In the genomic region with DNA sequence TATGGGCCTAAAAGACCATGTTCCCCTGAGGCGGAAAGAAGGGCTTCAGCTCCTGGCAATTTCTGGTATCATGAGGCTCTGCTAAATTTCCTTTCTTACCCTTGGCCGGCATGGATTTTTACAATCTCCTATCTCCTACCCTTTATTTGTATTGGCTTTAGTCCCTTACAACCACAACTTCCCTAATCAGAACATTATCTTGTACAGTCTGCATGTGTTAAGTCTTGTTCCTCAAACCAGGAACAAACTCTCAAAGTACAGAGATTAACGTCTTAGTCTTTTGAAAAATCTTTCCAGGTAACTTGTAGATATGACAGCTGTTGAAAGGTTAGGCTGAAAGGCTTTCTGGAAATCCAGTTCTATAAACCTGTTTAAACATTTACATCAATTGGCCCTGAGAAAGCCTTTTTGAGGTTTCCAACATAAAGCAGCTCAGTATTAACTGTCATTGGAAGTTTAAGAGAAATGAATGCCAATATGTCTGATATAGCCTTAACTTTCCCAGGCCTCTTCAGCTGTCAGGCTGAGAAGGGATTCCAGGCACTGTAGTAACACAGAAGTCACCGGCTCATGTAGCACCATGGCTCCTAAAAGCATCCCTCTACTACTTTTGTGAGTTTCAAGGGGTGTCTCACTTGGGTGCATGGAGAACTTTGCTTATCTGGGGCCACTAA, we compare ENCODE assay signal across 22 cellular contexts.
DNase-seq lines count a peak whose midpoint lies in the region; ATAC-seq and TF ChIP-seq lines count a peak whose summit lies in the region.
"Had no signal": no experiment of that assay in that cellular context is flagged by ENCODE, and none has a peak within 500 bp of the region (broad histone marks: within the 10 kb centered on the region; RNA-seq: fewer than 3 reads in every experiment).

No MANE protein-coding gene starts in this region.

- no peak overlapping the region for H3K4me3 ChIP-seq in mucosa of descending colon
- H3K4me3 ChIP-seq: GM23338, upper lobe of left lung had no signal

- H3K36me3 ChIP-seq in mucosa of descending colon (ENCODE audit: low read depth), result no peaks in the 10 kb centered on the region
- H3K36me3 ChIP-seq: upper lobe of left lung had no signal

- POLR2A ChIA-PET in MCF 10A (lab: Yijun Ruan, JAX), result no interaction called here

- no peak overlapping the region for H3K4me3 Mint-ChIP-seq in MCF 10A (ENCODE audit: unreplicated experiment)
- H3K4me3 Mint-ChIP-seq in stimulated activated naive CD8-positive, alpha-beta T cell treated with anti-CD3 and anti-CD28 coated beads, Interleukin-15, amount 100 ng/mL, for 72 hours, result no peak overlapping the region
- H3K4me3 Mint-ChIP-seq: activated CD4-positive, alpha-beta T cell treated with anti-CD3 and anti-CD28 coated beads, Interleukin-2, amount 10 ng/mL, durations not matched to agents 7 days and 5 days; CD4-positive, alpha-beta memory T cell; GM23338; neural crest cell had no signal

- H3K27me3 Mint-ChIP-seq in MCF 10A (ENCODE audit: insufficient read depth, unreplicated experiment), result peaks cover under 1% of the 10 kb centered on the region
- H3K27me3 Mint-ChIP-seq in stimulated activated naive CD8-positive, alpha-beta T cell treated with anti-CD3 and anti-CD28 coated beads, Interleukin-15, amount 100 ng/mL, for 72 hours, result no peaks in the 10 kb centered on the region
- H3K27me3 Mint-ChIP-seq: CD4-positive, alpha-beta memory T cell had no signal

- H3K27ac Mint-ChIP-seq in MCF 10A (ENCODE audit: low read depth, unreplicated experiment), result no peak overlapping the region
- H3K27ac Mint-ChIP-seq in stimulated activated naive CD8-positive, alpha-beta T cell treated with anti-CD3 and anti-CD28 coated beads, Interleukin-15, amount 100 ng/mL, for 72 hours, result no peak overlapping the region
- H3K27ac Mint-ChIP-seq: activated CD4-positive, alpha-beta T cell treated with anti-CD3 and anti-CD28 coated beads, Interleukin-2, amount 10 ng/mL, durations not matched to agents 7 days and 5 days; GM23338 had no signal

- H3K9me3 Mint-ChIP-seq in MCF 10A (ENCODE audit: unreplicated experiment), result no peaks in the 10 kb centered on the region
- H3K9me3 Mint-ChIP-seq in stimulated activated naive CD8-positive, alpha-beta T cell treated with anti-CD3 and anti-CD28 coated beads, Interleukin-15, amount 100 ng/mL, for 72 hours, result peaks cover 4 to 7% of the 10 kb centered on the region in 2 donors
- H3K9me3 Mint-ChIP-seq: GM23338 had no signal

- H3K9me3 ChIP-seq in mucosa of descending colon, result no peaks in the 10 kb centered on the region
- H3K9me3 ChIP-seq: upper lobe of left lung had no signal

- DNase-seq in EH (ENCODE audit: low read depth) (peak; percentile 13), NOMO-1 (lab: John Stamatoyannopoulos, UW; ENCODE audit: unreplicated experiment in 2 of 2) (peak; percentile 52 to 68), astrocyte of the hippocampus (ENCODE audit: low read depth, low spot score) (peak; percentile 17), mucosa of descending colon (peak in 1 of 3 donors; percentile 9), MCF 10A (ENCODE audit: unreplicated experiment) (no peak)
- DNase-seq in stimulated activated naive CD8-positive, alpha-beta T cell treated with anti-CD3 and anti-CD28 coated beads, Interleukin-15, amount 100 ng/mL, for 72 hours, result no peak
- DNase-seq: ACHN; activated CD4-positive, alpha-beta T cell treated with anti-CD3 and anti-CD28 coated beads, Interleukin-2, amount 10 ng/mL, durations not matched to agents 7 days and 5 days; CD4-positive, alpha-beta memory T cell; foreskin melanocyte; mesendoderm; NCI-H1048; NCI-H2081 treated with DMSO at 0.1 percent for 48 hours; NCI-H524; retina; stimulated activated naive CD8-positive, alpha-beta T cell treated with anti-CD3 and anti-CD28 coated beads, Interleukin-15, Interleukin-2, amounts not matched to agents 100 U/mL and 50 U/mL, for 24 hours; T1000; upper lobe of left lung had no signal

- no peaks in the 10 kb centered on the region for H3K36me3 Mint-ChIP-seq in MCF 10A (ENCODE audit: insufficient read depth, unreplicated experiment)

- CTCF ChIA-PET in MCF 10A (lab: Yijun Ruan, JAX), result interaction anchor here (1.2 kb wide), 1 partner anchor 188 kb away, joined by 4 read pairs; no protein-coding TSS in a partner anchor

- no TSS peak for BruUV-seq in MCF 10A (replicated peaks; lab: Mats Ljungman, UMichigan)

- intact Hi-C loops in mucosa of descending colon (cut with DNase I, micrococcal nuclease) (no loop called here), MCF 10A (cut with micrococcal nuclease) (no loop called here)

- H3K4me1 Mint-ChIP-seq in MCF 10A (ENCODE audit: insufficient read depth, unreplicated experiment), result peaks cover 5% of the 10 kb centered on the region
- H3K4me1 Mint-ChIP-seq in stimulated activated naive CD8-positive, alpha-beta T cell treated with anti-CD3 and anti-CD28 coated beads, Interleukin-15, amount 100 ng/mL, for 72 hours, result no peaks in the 10 kb centered on the region
- H3K4me1 Mint-ChIP-seq: activated CD4-positive, alpha-beta T cell treated with anti-CD3 and anti-CD28 coated beads, Interleukin-2, amount 10 ng/mL, durations not matched to agents 7 days and 5 days; GM23338; neural crest cell had no signal

- H3K4me1 ChIP-seq in mucosa of descending colon (ENCODE audit: low read depth), result peaks cover 17% of the 10 kb centered on the region
- H3K4me1 ChIP-seq: upper lobe of left lung had no signal

- ATAC-seq in mucosa of descending colon (peak; percentile 91), HG02678 (IDR thresholded peaks at IDR 0.05; ENCODE audit: unreplicated experiment) (no peak), GM19395 (IDR thresholded peaks at IDR 0.05; ENCODE audit: unreplicated experiment) (no peak)
- no peak for ATAC-seq in stimulated activated naive CD8-positive, alpha-beta T cell treated with anti-CD3 and anti-CD28 coated beads, Interleukin-15, amount 100 ng/mL, for 72 hours
- ATAC-seq: GM23338; stimulated activated naive CD8-positive, alpha-beta T cell treated with anti-CD3 and anti-CD28 coated beads, Interleukin-15, Interleukin-2, amounts not matched to agents 100 U/mL and 50 U/mL, for 24 hours had no signal

- no peak for TF ChIP-seq CTCF in mucosa of descending colon (IDR thresholded peaks at IDR 0.05)
- TF ChIP-seq CTCF in MCF 10A (IDR thresholded peaks at IDR 0.05; ENCODE audit: unreplicated experiment), result no peak

Comparison
In these comparisons a context has a peak if more than half of its experiments do, and no peak if none do; other contexts are left out.
1. DNase-seq: peak in EH (single experiment), NOMO-1 (2 of 2) and astrocyte of the hippocampus (single experiment); none in MCF 10A (single experiment) and stimulated activated naive CD8-positive, alpha-beta T cell treated with anti-CD3 and anti-CD28 coated beads, Interleukin-15, amount 100 ng/mL, for 72 hours (0 of 2).